ENCODE assay signal across 10 cellular contexts in the genomic region with DNA sequence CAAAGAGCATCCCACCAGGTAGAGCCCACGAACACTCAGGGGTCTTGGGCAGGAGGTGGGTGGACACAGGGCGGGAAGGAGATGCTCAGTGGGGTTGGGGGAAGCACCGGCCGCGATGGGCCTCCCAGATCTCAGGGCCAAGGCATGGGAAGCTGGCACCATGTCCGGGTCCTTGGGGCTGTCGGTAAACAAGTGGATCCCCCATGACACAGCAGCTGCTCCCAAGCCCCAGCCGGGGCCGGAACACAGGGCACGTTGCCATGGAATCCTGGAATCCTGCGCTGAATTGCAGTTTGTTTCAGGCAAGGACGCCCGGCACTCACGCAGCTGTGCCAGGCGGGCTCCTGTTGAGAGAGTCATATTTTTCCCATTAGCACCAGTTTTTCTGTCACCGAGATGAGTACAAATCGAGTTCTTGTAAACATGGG. TPM values are rescaled to one million over a fixed set of nuclear protein-coding genes. Genes with fewer than 3 reads are reported as not detected.
DNase-seq lines count a peak whose midpoint lies in the region; ATAC-seq and TF ChIP-seq lines count a peak whose summit lies in the region.
"Had no signal": no experiment of that assay in that cellular context is flagged by ENCODE, and none has a peak within 500 bp of the region (broad histone marks: within the 10 kb centered on the region; RNA-seq: fewer than 3 reads in every experiment).

No MANE protein-coding gene starts in this region.

- H3K79me2 ChIP-seq in GM23248 (ENCODE audit: insufficient read depth): no peaks in the 10 kb centered on the region

- TF ChIP-seq POLR2A in sigmoid colon (IDR thresholded peaks at IDR 0.05): no peak

- no peak overlapping the region for H3K4me2 ChIP-seq in GM23248 (ENCODE audit: unreplicated experiment)
- H3K4me2 ChIP-seq: PC-9 had no signal

- no peak overlapping the region for H3K9ac ChIP-seq in GM23248

- H4K20me1 ChIP-seq in GM23248 (ENCODE audit: insufficient read depth): no peaks in the 10 kb centered on the region

- no peaks in the 10 kb centered on the region for H3F3A ChIP-seq in GM23248 (ENCODE audit: insufficient read depth)

- H3K27ac ChIP-seq in GM23248 (no peak overlapping the region), RWPE1 (peak overlapping the region; percentile 36), sigmoid colon (peak overlapping the region; percentile 44 to 82 (median 70))
- H3K27ac ChIP-seq: PC-9 had no signal

- no peak for TF ChIP-seq EP300 in sigmoid colon (IDR thresholded peaks at IDR 0.05)

- H3K4me3 ChIP-seq in GM23248 (no peak overlapping the region), fibroblast of villous mesenchyme (ENCODE audit: low read depth, low read length) (no peak overlapping the region), sigmoid colon (peak overlapping the region in 1 of 4 donors; percentile 9)
- H3K4me3 ChIP-seq: PC-9 had no signal

- no peaks in the 10 kb centered on the region for H3K4me1 ChIP-seq in GM23248 (ENCODE audit: insufficient read depth)
- peaks cover 0 to 37% (median 34%) of the 10 kb centered on the region in 4 donors for H3K4me1 ChIP-seq in sigmoid colon

- H3K9me2 ChIP-seq in GM23248 (ENCODE audit: insufficient read depth): no peaks in the 10 kb centered on the region

- CTCF ChIA-PET in RWPE1 (lab: Yijun Ruan, JAX): no interaction called here

- H3K36me3 ChIP-seq in GM23248 (ENCODE audit: low read depth): no peaks in the 10 kb centered on the region
- H3K36me3 ChIP-seq in sigmoid colon: peaks cover 0 to 24% (median 3%) of the 10 kb centered on the region in 4 donors

- 14 to 15% methylated on average over 11 to 14 of the region's 17 CpGs for WGBS in GM23248 (ENCODE audit: low coverage in 1 of 2, low lambda C conversion rate in 2 of 2, missing lambda C conversion rate in 2 of 2), 2 experiments
- 22 to 50% methylated on average over 17 of the region's 17 CpGs for WGBS in sigmoid colon, 2 donors

- ATAC-seq in GM19324 (IDR thresholded peaks at IDR 0.05; ENCODE audit: low FRiP score, unreplicated experiment): no peak
- ATAC-seq in GM18502 (IDR thresholded peaks at IDR 0.05; ENCODE audit: poor library complexity, unreplicated experiment): no peak

- H3K9me3 ChIP-seq in GM23248 (ENCODE audit: low read depth) (no peaks in the 10 kb centered on the region), sigmoid colon (no peaks in the 10 kb centered on the region)

- in situ Hi-C loops in GM23248 (cut with MboI): no loop called here

- H3K27me3 ChIP-seq in GM23248 (replicated peaks; ENCODE audit: insufficient read depth) (0 out of 2 replicates have a peak, but pooled peaks cover 5% of the 10 kb centered on the region), sigmoid colon (no peaks in the 10 kb centered on the region)

- no peak overlapping the region for H2AFZ ChIP-seq in GM23248
- H2AFZ ChIP-seq: PC-9 had no signal

- intact Hi-C loops in sigmoid colon (cut with DNase I): loop anchor here (10.0 kb wide), 1 partner anchor 514 kb away; no protein-coding TSS in a partner anchor

- POLR2A ChIA-PET in RWPE1 (lab: Yijun Ruan, JAX; ENCODE audit: low non-redundant PET): no interaction called here

- peak; percentile 66 for DNase-seq in GM23248
- no peak for DNase-seq in RWPE1 (ENCODE audit: low spot score)
- DNase-seq in fibroblast of villous mesenchyme (ENCODE audit: low read depth): peak; percentile 38
- DNase-seq in sigmoid colon: peak; percentile 85
- no peak for DNase-seq in kidney glomerular epithelial cell (lab: John Stamatoyannopoulos, UW)
- DNase-seq in NCI-H2107 (lab: John Stamatoyannopoulos, UW): no peak
- DNase-seq: activated T-cell treated with anti-CD3 and anti-CD28 coated beads, Interleukin-2, amount 50 U/mL, for 48 hours; PC-9 had no signal

- TF ChIP-seq CTCF in RWPE1 (conservative IDR thresholded peaks at IDR 0.05; ENCODE audit: low read depth) (no peak), fibroblast of villous mesenchyme (IDR thresholded peaks at IDR 0.05; ENCODE audit: insufficient read depth, low read depth, low read length) (no peak), sigmoid colon (IDR thresholded peaks at IDR 0.05) (no peak)

RNA-seq across cellular contexts. Expression of a gene that starts 23.0 kb away (rescaled TPM):
- total RNA-seq in GM23248 (2014; rRNA removed; shearing (Covaris generic)): 8.2 and 14.1 TPM in 2 replicates
- 34.0 and 37.1 TPM in 2 replicates for polyA plus RNA-seq in GM23248 (2016; fragmentation: Nextera tagmentation; extraction: Ambion mirVana)
- 19.4 and 24.2 TPM in 2 replicates for total RNA-seq in fibroblast of villous mesenchyme
- 10 to 100 TPM; 15.7 to 28.2 (median 22.2) TPM for total RNA-seq in sigmoid colon
- 10 to 100 TPM; 36.3 to 40.4 (median 37.2) TPM for polyA plus RNA-seq in sigmoid colon

Comparison
In these comparisons a context has a peak if more than half of its experiments do, and no peak if none do; other contexts are left out.
1. DNase-seq: peak in GM23248 (single experiment), fibroblast of villous mesenchyme (single experiment) and sigmoid colon (single experiment); none in RWPE1 (single experiment), kidney glomerular epithelial cell (single experiment) and NCI-H2107 (single experiment).